ENCODE assay signal across 8 cellular contexts in the genomic region with DNA sequence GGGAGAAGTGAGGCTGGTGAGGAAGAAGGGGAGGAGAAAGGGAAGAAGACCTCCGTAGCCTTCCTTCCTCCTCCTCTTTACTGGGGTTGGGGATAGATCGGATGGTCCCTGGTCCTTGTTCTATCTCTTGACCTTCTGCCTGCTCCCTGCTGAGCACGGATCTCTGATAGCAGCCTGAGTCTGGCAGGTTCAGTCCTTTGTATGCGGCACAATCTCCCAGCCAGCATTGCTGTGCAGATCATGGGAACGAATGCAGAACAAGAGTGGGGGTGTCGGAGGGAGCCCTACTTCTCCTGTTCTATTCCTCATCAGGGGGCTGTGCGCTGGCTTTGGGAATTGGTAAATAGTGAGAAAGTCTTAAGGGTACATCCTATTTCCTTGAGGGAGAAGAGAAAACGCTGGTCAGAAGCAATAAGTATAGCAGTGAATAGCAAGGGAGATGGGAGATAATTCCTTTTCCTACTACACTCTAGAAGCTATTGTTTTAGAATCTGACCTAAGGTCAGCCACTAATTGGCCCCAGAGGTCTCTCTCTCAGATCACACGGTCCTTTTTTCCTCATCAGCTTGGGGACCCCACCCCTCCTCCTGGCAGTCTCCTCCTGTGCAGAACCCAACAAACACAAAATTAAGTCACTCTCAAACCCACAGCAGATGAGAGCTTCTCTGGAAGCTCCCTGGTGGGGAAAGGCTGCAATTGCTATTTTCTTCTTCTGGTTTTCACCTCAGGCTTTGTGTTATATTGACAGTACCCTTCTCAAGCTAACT. TPM values are rescaled to one million over a fixed set of nuclear protein-coding genes. Genes with fewer than 3 reads are reported as not detected.
DNase-seq lines count a peak whose midpoint lies in the region; ATAC-seq and TF ChIP-seq lines count a peak whose summit lies in the region.

No MANE protein-coding gene starts in this region.

- H3K36me3 ChIP-seq in DOHH2 (ENCODE audit: control insufficient read depth, low read length) (no peaks in the 10 kb centered on the region), brain microvascular endothelial cell (replicated peaks) (no peaks in the 10 kb centered on the region), mesendoderm (ENCODE audit: control insufficient read depth, insufficient read depth, low read length) (no peaks in the 10 kb centered on the region)

- no peak overlapping the region for H3K4me3 ChIP-seq in DOHH2 (ENCODE audit: low read length)
- no peak overlapping the region for H3K4me3 ChIP-seq in HL-60 (replicated peaks; ENCODE audit: insufficient read depth, low read length)
- H3K4me3 ChIP-seq in brain microvascular endothelial cell (ENCODE audit: low read depth, low read length) = no peak overlapping the region
- H3K4me3 ChIP-seq in mesendoderm (ENCODE audit: low read length) = no peak overlapping the region

- H3K4me1 ChIP-seq in DOHH2 (ENCODE audit: control insufficient read depth, low read length) (no peaks in the 10 kb centered on the region), mesendoderm (ENCODE audit: control insufficient read depth, low read depth, low read length) (no peaks in the 10 kb centered on the region)

- H4K5ac ChIP-seq in mesendoderm (ENCODE audit: low read length) = no peak overlapping the region

- no peaks in the 10 kb centered on the region for H4K20me1 ChIP-seq in DOHH2 (ENCODE audit: control insufficient read depth, insufficient read depth, low read depth, low read length)

- no peak overlapping the region for H3K23ac ChIP-seq in mesendoderm (ENCODE audit: low read length)

- no peak overlapping the region for H2AK5ac ChIP-seq in mesendoderm (ENCODE audit: low read length)

- no peak overlapping the region for H2BK5ac ChIP-seq in mesendoderm (ENCODE audit: low read length)

- no peak overlapping the region for H2BK120ac ChIP-seq in mesendoderm (ENCODE audit: low read depth, low read length)

- no peaks in the 10 kb centered on the region for H3K27me3 ChIP-seq in DOHH2 (ENCODE audit: control insufficient read depth, low read length)
- H3K27me3 ChIP-seq in HL-60 (ENCODE audit: insufficient read depth, poor library complexity, severe bottlenecking) = no peaks in the 10 kb centered on the region
- no peaks in the 10 kb centered on the region for H3K27me3 ChIP-seq in brain microvascular endothelial cell (replicated peaks)
- H3K27me3 ChIP-seq in mesendoderm (ENCODE audit: insufficient read depth, low read length, poor library complexity) = no peaks in the 10 kb centered on the region

- ATAC-seq in GM21367 (IDR thresholded peaks at IDR 0.05; ENCODE audit: unreplicated experiment) (no peak), GM18870 (IDR thresholded peaks at IDR 0.05; ENCODE audit: unreplicated experiment) (no peak)

- in situ Hi-C loops in brain microvascular endothelial cell (cut with HindIII; ENCODE audit: low pct_ligation_motif_present, low sequenced_read_pairs) = no loop called here

- H4K8ac ChIP-seq in mesendoderm (ENCODE audit: low read depth, low read length) = no peak overlapping the region

- H3K4me2 ChIP-seq in DOHH2 (ENCODE audit: low read length) (no peak overlapping the region), mesendoderm (ENCODE audit: low read length) (no peak overlapping the region)

- H3K56ac ChIP-seq in mesendoderm (ENCODE audit: low read length) = peak overlapping the region; percentile 59

- H3K79me2 ChIP-seq in DOHH2 (ENCODE audit: control insufficient read depth, low read length) = no peaks in the 10 kb centered on the region
- H3K79me2 ChIP-seq in mesendoderm (ENCODE audit: control insufficient read depth, insufficient read depth, low read length) = no peaks in the 10 kb centered on the region

- H3K9me3 ChIP-seq in DOHH2 (ENCODE audit: control insufficient read depth, insufficient read depth, low read length) = no peaks in the 10 kb centered on the region; the same call in 1 of the 2 replicates

- no peaks in the 10 kb centered on the region for H3F3A ChIP-seq in DOHH2 (ENCODE audit: control insufficient read depth, insufficient read depth)

- TF ChIP-seq CTCF in DOHH2 (IDR thresholded peaks at IDR 0.05; ENCODE audit: low read depth, low read length, poor library complexity, severe bottlenecking) (peak; percentile 30), HL-60 (IDR thresholded peaks at IDR 0.05; ENCODE audit: insufficient read depth, low read length) (peak; percentile 20), brain microvascular endothelial cell (IDR thresholded peaks at IDR 0.05; ENCODE audit: low read depth, low read length, missing control alignments) (peak; percentile 71)

- H3K9me2 ChIP-seq in DOHH2 (replicated peaks; ENCODE audit: control insufficient read depth, low read length) = no peaks in the 10 kb centered on the region

- H3K18ac ChIP-seq in mesendoderm (ENCODE audit: low read length) = peak overlapping the region; percentile 25

- H3K4ac ChIP-seq in mesendoderm (ENCODE audit: low read depth, low read length) = no peak overlapping the region

- no peak overlapping the region for H2BK15ac ChIP-seq in mesendoderm (replicated peaks; ENCODE audit: low read depth)

- no peaks in the 10 kb centered on the region for H3K79me1 ChIP-seq in mesendoderm (ENCODE audit: low read length)

- WGBS in mesendoderm (ENCODE audit: extremely low coverage, insufficient coverage, low lambda C conversion rate) = no CpG with 5 or more reads among the region's 9 CpGs

- DNase-seq in HL-60 (ENCODE audit: low read depth in 1 of 2, low spot score in 1 of 2) = no peak
- peak; percentile 23 for DNase-seq in brain microvascular endothelial cell
- peak; percentile 88 for DNase-seq in mesendoderm
- no peak for DNase-seq in stimulated activated CD4-positive, alpha-beta T cell treated with anti-CD3 and anti-CD28 coated beads, Interleukin-1b, Interleukin-23, amount 100 ng/mL, for 48 hours
- no peak for DNase-seq in ecto neural progenitor cell (ENCODE audit: low spot score)

- no peak overlapping the region for H3K27ac ChIP-seq in DOHH2 (ENCODE audit: low read depth, low read length)
- H3K27ac ChIP-seq in HL-60 (replicated peaks) = no peak overlapping the region
- no peak overlapping the region for H3K27ac ChIP-seq in brain microvascular endothelial cell
- no peak overlapping the region for H3K27ac ChIP-seq in mesendoderm (ENCODE audit: low read depth, low read length)

- H3K9ac ChIP-seq in mesendoderm (ENCODE audit: low read length) = no peak overlapping the region

RNA-seq across cellular contexts. Expression of a gene that starts 41.0 kb away (rescaled TPM):
- 0.08 TPM for polyA plus RNA-seq in mesendoderm (2013, experiment 1 of 2)
- 0.07 TPM for polyA plus RNA-seq in mesendoderm (2013, experiment 2 of 2)

Comparison
In these comparisons a context has a peak if more than half of its experiments do, and no peak if none do; other contexts are left out.
1. CTCF ChIP-seq: peak in every context shown above with its lines; median percentile 71 in brain microvascular endothelial cell; 30 in DOHH2; 20 in HL-60.
2. DNase-seq: peak in brain microvascular endothelial cell (single experiment) and mesendoderm (single experiment); none in HL-60 (0 of 2), stimulated activated CD4-positive, alpha-beta T cell treated with anti-CD3 and anti-CD28 coated beads, Interleukin-1b, Interleukin-23, amount 100 ng/mL, for 48 hours (single experiment) and ecto neural progenitor cell (single experiment).